ENCODE assay signal across 8 cellular contexts in the genomic region with DNA sequence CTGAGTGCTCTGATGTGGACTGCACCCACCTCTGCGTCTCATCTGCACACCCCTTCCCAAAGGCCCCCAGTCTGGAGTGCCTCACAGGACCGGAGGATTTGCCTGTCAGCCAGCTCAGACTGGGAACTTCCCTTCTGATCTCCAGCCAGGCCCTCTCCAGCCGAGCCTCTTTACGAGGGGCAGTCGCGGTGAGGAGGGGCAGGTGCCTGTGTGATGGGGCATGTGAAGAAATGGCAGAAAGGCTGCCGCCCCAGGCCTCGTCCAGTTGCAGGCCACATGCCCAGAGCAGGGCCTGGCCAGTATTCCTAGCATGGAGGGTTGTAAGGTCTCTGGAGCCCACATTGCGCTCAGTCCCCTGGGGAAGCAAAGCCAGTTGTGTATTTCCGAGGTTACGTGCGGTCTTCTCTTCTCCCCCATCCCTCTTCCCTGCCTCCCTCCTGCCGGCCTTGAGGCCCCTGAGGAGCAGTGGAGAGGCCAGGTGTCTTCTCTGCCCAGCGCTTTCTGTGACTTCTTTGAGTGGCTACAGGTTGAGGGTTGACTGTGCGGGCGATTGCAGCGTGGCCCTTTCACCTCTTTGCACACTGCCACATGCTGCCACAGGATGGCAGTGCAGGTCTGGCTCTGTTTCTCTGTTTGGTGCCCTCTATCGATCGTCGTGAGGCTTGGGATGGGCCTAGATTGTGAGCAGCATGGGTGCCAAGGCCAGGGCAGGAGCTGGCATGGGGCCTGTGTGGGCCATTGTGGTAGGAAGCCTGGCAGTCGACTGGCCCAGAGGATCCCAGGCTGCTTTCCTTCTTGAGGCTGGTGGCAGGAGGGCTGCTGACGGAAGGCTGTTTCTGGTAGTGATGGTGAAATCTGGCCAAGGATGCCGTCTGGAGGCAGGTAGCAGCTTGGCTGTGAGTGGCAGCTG. TPM values are rescaled to one million over a fixed set of nuclear protein-coding genes. Genes with fewer than 3 reads are reported as not detected.
A peak's percentile ranks its signal among the peaks of the same experiment; 100 is the strongest.
DNase-seq lines count a peak whose midpoint lies in the region; ATAC-seq and TF ChIP-seq lines count a peak whose summit lies in the region.
"Had no signal": no experiment of that assay in that cellular context is flagged by ENCODE, and none has a peak within 500 bp of the region (broad histone marks: within the 10 kb centered on the region; RNA-seq: fewer than 3 reads in every experiment).

No MANE protein-coding gene starts in this region.

- no peaks in the 10 kb centered on the region for H3K27me3 ChIP-seq in thyroid gland

- ATAC-seq in HG03571 (IDR thresholded peaks at IDR 0.05; ENCODE audit: unreplicated experiment) = peak; percentile 61

- H3K9me3 ChIP-seq in thyroid gland = no peaks in the 10 kb centered on the region

- no peak overlapping the region for H3K27ac ChIP-seq in thyroid gland

- 54 to 61% methylated on average over 14 to 23 of the region's 23 CpGs for WGBS in thyroid gland, 2 donors

- H3K4me1 ChIP-seq in thyroid gland = peaks cover 17 to 19% of the 10 kb centered on the region in 2 donors

- peak; percentile 99 for TF ChIP-seq CTCF in GM12865 (IDR thresholded peaks at IDR 0.05; ENCODE audit: insufficient read depth, low read depth, low read length, missing control alignments)
- TF ChIP-seq CTCF in fibroblast of the aortic adventitia (IDR thresholded peaks at IDR 0.05; ENCODE audit: insufficient read depth, low read length) = peak; percentile 93
- TF ChIP-seq CTCF in thyroid gland (IDR thresholded peaks at IDR 0.05) = peak in 5 of 6 experiments; percentile 15 to 69 (median 55)

- H3K36me3 ChIP-seq in thyroid gland = peaks cover 58 to 65% of the 10 kb centered on the region in 2 donors

- intact Hi-C loops in thyroid gland (cut with DNase I) = loop anchor here (10.0 kb wide), 1 partner anchor 166 kb away; no protein-coding TSS in a partner anchor

- TF ChIP-seq POLR2A in thyroid gland (IDR thresholded peaks at IDR 0.05) = no peak

- peak; percentile 86 for DNase-seq in GM12865 (ENCODE audit: low read depth)
- peak; percentile 92 for DNase-seq in RPMI8226
- peak; percentile 31 to 61 for DNase-seq in activated T-helper 1 cell treated with anti-CD3 and anti-CD28 coated beads, Interleukin-2, amount 50 U/mL, for 16 hours (ENCODE audit: low read depth in 1 of 2, low spot score in 1 of 2)
- peak; percentile 75 for DNase-seq in fibroblast of the aortic adventitia (ENCODE audit: low read depth)
- DNase-seq in occipital lobe (lab: John Stamatoyannopoulos, UW) = peak; percentile 57
- peak; percentile 44 to 50 for DNase-seq in thyroid gland

- no peak overlapping the region for H3K4me3 ChIP-seq in GM12865 (ENCODE audit: low read depth, low read length)
- no peak overlapping the region for H3K4me3 ChIP-seq in fibroblast of the aortic adventitia (ENCODE audit: low read depth, low read length)
- H3K4me3 ChIP-seq in thyroid gland (replicated peaks in 1 of 3) = no peak overlapping the region
- H3K4me3 ChIP-seq: skin epidermis had no signal

RNA-seq across cellular contexts. Expression of gene CLK3, which starts 5.3 kb away (rescaled TPM):
- total RNA-seq in fibroblast of the aortic adventitia (ENCODE audit: low replicate concordance) (41.5 and 52.6 TPM in 2 replicates), occipital lobe (27.0 TPM), thyroid gland (100 to 1,000 TPM in 3 of 4 donors, 10 to 100 TPM in 1; 91.9 to 156 (median 120) TPM)
